Comparison of ENCODE assay signal across 31 cellular contexts in the genomic region with DNA sequence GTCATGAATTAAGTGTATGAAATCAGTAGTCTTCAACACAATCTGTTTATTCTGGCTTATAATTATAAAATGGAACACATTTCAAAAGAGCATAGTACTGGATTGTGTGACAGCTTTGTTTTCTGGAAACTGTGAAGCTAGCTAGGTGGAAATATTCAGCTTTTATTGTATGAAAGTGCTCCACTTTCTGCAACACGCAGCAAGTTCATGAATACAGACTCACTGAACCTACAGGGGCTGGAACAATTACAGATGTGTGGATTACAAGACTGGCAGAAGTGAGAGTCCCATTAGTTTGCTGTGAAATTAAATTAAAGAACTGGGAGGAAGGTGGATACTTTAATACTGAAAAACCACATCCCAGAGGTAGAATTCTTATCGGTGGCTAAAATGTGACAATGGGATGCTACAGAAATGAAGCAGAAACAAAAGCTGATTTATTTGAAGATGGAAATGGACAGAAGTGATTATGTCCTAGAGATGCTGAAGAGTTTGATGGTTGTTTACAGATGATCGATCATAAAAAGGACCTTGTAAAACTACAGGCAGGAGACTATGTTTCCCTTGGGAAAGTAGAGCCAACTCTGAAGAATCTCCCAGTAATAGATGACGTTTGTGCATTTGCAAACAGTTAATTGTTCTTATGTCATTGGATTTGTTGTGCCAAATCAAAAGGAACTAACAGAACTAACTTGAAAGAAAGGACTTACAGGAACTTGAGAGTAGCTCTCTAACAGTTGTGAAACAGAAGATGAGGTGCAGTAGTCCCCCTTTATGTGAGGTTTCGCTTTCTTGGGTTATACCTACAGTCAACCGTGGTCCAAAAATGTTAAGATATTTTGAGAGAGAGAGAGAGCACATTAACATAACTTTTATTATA.
"Had no signal": no experiment of that assay in that cellular context is flagged by ENCODE, and none has a peak within 500 bp of the region (broad histone marks: within the 10 kb centered on the region; RNA-seq: fewer than 3 reads in every experiment).

No MANE protein-coding gene starts in this region.

- ATAC-seq: activated CD8-positive, alpha-beta T cell treated with anti-CD3 and anti-CD28 coated beads for 36 hours; activated T-cell treated with anti-CD3 and anti-CD28 coated beads, Interleukin-2, amount 50 U/mL, for 72 hours; activated T-helper 17 cell treated with anti-CD3 and anti-CD28 coated beads, Interleukin-2, amount 50 U/mL, for 72 hours had no signal

- DNase-seq: activated CD4-positive, alpha-beta T cell treated with anti-CD3 and anti-CD28 coated beads for 1 hour; activated CD4-positive, alpha-beta T cell treated with anti-CD3 and anti-CD28 coated beads, Interleukin-2, amount 10 ng/mL, durations not matched to agents 24 days and 14 days; activated CD4-positive, alpha-beta T cell treated with anti-CD3 and anti-CD28 coated beads, Interleukin-2, amount 50 U/mL, for 4 hours; activated CD4-positive, CD25-positive, alpha-beta regulatory T cell; activated CD8-positive, alpha-beta T cell treated with anti-CD3 and anti-CD28 coated beads for 36 hours; activated effector memory CD4-positive, alpha-beta T cell treated with anti-CD3 and anti-CD28 coated beads, Interleukin-2, amount 50 U/mL, for 16 hours; activated naive CD4-positive, alpha-beta T cell; activated naive CD4-positive, alpha-beta T cell treated with anti-CD3 and anti-CD28 coated beads, Interleukin-2, amount 50 U/mL, for 16 hours; activated naive CD8-positive, alpha-beta T cell treated with anti-CD3 and anti-CD28 coated beads for 36 hours; activated T-cell treated with anti-CD3 and anti-CD28 coated beads, Interleukin-2, amount 50 U/mL, for 1 hour; activated T-cell treated with anti-CD3 and anti-CD28 coated beads, Interleukin-2, amount 50 U/mL, for 72 hours; amniotic stem cell; aorta; brain microvascular endothelial cell; central memory CD4-positive, alpha-beta T cell; NCI-H1048; NCI-H1105 treated with DMSO at 0.1 percent for 48 hours; NCI-H1436; NCI-H1694; NCI-H1930; NCI-H2081 treated with DMSO at 0.1 percent for 48 hours; NCI-H345; NCI-H524 treated with DMSO at 0.1 percent for 48 hours; OCI-M1; Right ventricle myocardium superior; SW 1271; T-helper 1 cell; T-helper 2 cell; T-helper 9 cell; WERI-Rb-1 had no signal

- H3K27ac ChIP-seq: brain microvascular endothelial cell, WERI-Rb-1 had no signal

- H3K27me3 ChIP-seq: brain microvascular endothelial cell had no signal

- H3K36me3 ChIP-seq: brain microvascular endothelial cell, WERI-Rb-1 had no signal
